1 cellular context compared by ENCODE assay signal in genomic region chr10:116270691-116271592, GRCh38.
TF ChIP-seq lines count a peak whose summit lies in the region.

No MANE protein-coding gene starts in this region.

TF ChIP-seq in neural cell, 6 proteins besides CTCF, POLR2A, EP300 and RAD21 (continued from another document):
- no peak for TF ChIP-seq REST (IDR thresholded peaks at IDR 0.05; ENCODE audit: borderline replicate concordance)
- TF ChIP-seq MXI1 (conservative IDR thresholded peaks at IDR 0.05; ENCODE audit: poor library complexity, severe bottlenecking), result no peak
- no peak for TF ChIP-seq EZH2 (IDR thresholded peaks at IDR 0.05; ENCODE audit: borderline replicate concordance, insufficient read depth, low read length, poor library complexity, severe bottlenecking)
